12 cellular contexts compared by ENCODE assay signal in the genomic region with DNA sequence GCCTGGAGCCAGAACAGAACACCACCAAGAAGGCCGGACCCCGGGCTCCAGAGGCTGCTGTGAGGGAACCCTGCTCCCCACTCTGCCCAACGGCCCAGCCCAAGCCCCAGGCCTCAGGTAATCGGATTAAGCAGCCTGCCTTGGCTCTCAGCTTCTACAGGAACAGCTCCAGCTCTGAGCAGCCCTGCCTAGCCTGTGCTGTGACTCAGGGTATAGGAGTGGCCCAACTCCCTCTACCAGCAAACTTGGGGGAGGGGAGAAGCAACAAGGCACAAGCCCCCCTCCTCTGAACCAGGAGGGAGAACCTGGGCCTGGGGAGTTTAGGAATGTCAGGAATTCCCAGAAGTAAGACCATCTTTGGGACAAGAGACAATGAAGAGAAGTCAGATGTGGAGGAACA. TPM values are rescaled to one million over a fixed set of nuclear protein-coding genes. Genes with fewer than 3 reads are reported as not detected.
A peak's percentile ranks its signal among the peaks of the same experiment; 100 is the strongest.
DNase-seq lines count a peak whose midpoint lies in the region; ATAC-seq and TF ChIP-seq lines count a peak whose summit lies in the region.
"Had no signal": no experiment of that assay in that cellular context is flagged by ENCODE, and none has a peak within 500 bp of the region (broad histone marks: within the 10 kb centered on the region; RNA-seq: fewer than 3 reads in every experiment).

No MANE protein-coding gene starts in this region.

- no peak overlapping the region for H3K4me3 ChIP-seq in hepatocyte
- H3K4me3 ChIP-seq: thoracic aorta had no signal

- H2AFZ ChIP-seq in hepatocyte = no peak overlapping the region

- H3K4me1 Mint-ChIP-seq in natural killer cell = no peaks in the 10 kb centered on the region
- peaks cover 2 to 4% of the 10 kb centered on the region in 2 donors for H3K4me1 Mint-ChIP-seq in natural killer cell treated with Interleukin-12 subunit alpha and Interleukin-12 subunit beta and Interleukin-15 and Interleukin-18, amount 100 ng/mL, for 72 hours (ENCODE audit: low read depth in 2 of 2)
- H3K4me1 Mint-ChIP-seq in activated T-helper 17 cell treated with anti-CD3 and anti-CD28 coated beads, Interleukin-2, amount 50 U/mL, for 72 hours = peaks cover 1% of the 10 kb centered on the region

- no peaks in the 10 kb centered on the region for H4K20me1 ChIP-seq in hepatocyte (ENCODE audit: insufficient read depth, poor library complexity, severe bottlenecking)

- H3K36me3 ChIP-seq in hepatocyte (replicated peaks; ENCODE audit: insufficient read depth, low read depth) = peaks cover 5% of the 10 kb centered on the region

- ATAC-seq in natural killer cell = no peak
- no peak for ATAC-seq in natural killer cell treated with Interleukin-12 subunit alpha and Interleukin-12 subunit beta and Interleukin-15 and Interleukin-18, amount 100 ng/mL, for 72 hours
- ATAC-seq in activated T-helper 17 cell treated with anti-CD3 and anti-CD28 coated beads, Interleukin-2, amount 50 U/mL, for 72 hours (replicated peaks) = no peak
- ATAC-seq in HG03139 (IDR thresholded peaks at IDR 0.05; ENCODE audit: unreplicated experiment) = no peak

- no peaks in the 10 kb centered on the region for H3K27me3 Mint-ChIP-seq in natural killer cell (ENCODE audit: low read depth in 2 of 2)
- no peaks in the 10 kb centered on the region for H3K27me3 Mint-ChIP-seq in natural killer cell treated with Interleukin-12 subunit alpha and Interleukin-12 subunit beta and Interleukin-15 and Interleukin-18, amount 100 ng/mL, for 72 hours
- H3K27me3 Mint-ChIP-seq in activated T-helper 17 cell treated with anti-CD3 and anti-CD28 coated beads, Interleukin-2, amount 50 U/mL, for 72 hours = no peaks in the 10 kb centered on the region

- WGBS in hepatocyte (ENCODE audit: low lambda C conversion rate, missing lambda C conversion rate) = 66% methylated on average over 4 of the region's 4 CpGs

- no peaks in the 10 kb centered on the region for H3K4me1 ChIP-seq in hepatocyte (ENCODE audit: insufficient read depth)

- no peak overlapping the region for H3K4me2 ChIP-seq in hepatocyte

- no peaks in the 10 kb centered on the region for H3K27me3 ChIP-seq in hepatocyte

- DNase-seq in natural killer cell (no peak), hepatocyte (ENCODE audit: low spot score) (peak; percentile 38), NCI-H1092 treated with DMSO at 0.1 percent for 48 hours (lab: John Stamatoyannopoulos, UW) (no peak), NCI-H146 treated with DMSO at 0.1 percent for 48 hours (lab: John Stamatoyannopoulos, UW; ENCODE audit: unreplicated experiment) (no peak), activated gamma-delta T cell (lab: John Stamatoyannopoulos, UW) (no peak)
- DNase-seq in natural killer cell treated with Interleukin-12 subunit alpha and Interleukin-12 subunit beta and Interleukin-15 and Interleukin-18, amount 100 ng/mL, for 72 hours (ENCODE audit: low spot score) = no peak
- DNase-seq: anterior cingulate cortex, kidney glomerular epithelial cell, NCI-H2107 had no signal

- no peak overlapping the region for H3K4me3 Mint-ChIP-seq in natural killer cell
- H3K4me3 Mint-ChIP-seq in natural killer cell treated with Interleukin-12 subunit alpha and Interleukin-12 subunit beta and Interleukin-15 and Interleukin-18, amount 100 ng/mL, for 72 hours = no peak overlapping the region
- no peak overlapping the region for H3K4me3 Mint-ChIP-seq in activated T-helper 17 cell treated with anti-CD3 and anti-CD28 coated beads, Interleukin-2, amount 50 U/mL, for 72 hours

- H3K27ac ChIP-seq in hepatocyte = peak overlapping the region; percentile 65
- H3K27ac ChIP-seq: thoracic aorta had no signal

- H3K9me2 ChIP-seq in hepatocyte (replicated peaks; ENCODE audit: insufficient read depth) = no peaks in the 10 kb centered on the region

- no peaks in the 10 kb centered on the region for H3K9me3 Mint-ChIP-seq in natural killer cell
- no peaks in the 10 kb centered on the region for H3K9me3 Mint-ChIP-seq in natural killer cell treated with Interleukin-12 subunit alpha and Interleukin-12 subunit beta and Interleukin-15 and Interleukin-18, amount 100 ng/mL, for 72 hours
- no peaks in the 10 kb centered on the region for H3K9me3 Mint-ChIP-seq in activated T-helper 17 cell treated with anti-CD3 and anti-CD28 coated beads, Interleukin-2, amount 50 U/mL, for 72 hours

- intact Hi-C loops in natural killer cell (cut with micrococcal nuclease) = no loop called here

- no peaks in the 10 kb centered on the region for H3K9me3 ChIP-seq in hepatocyte (ENCODE audit: low read depth)
- H3K9me3 ChIP-seq: thoracic aorta had no signal

- peak overlapping the region; percentile 4 to 46 for H3K27ac Mint-ChIP-seq in natural killer cell
- H3K27ac Mint-ChIP-seq in natural killer cell treated with Interleukin-12 subunit alpha and Interleukin-12 subunit beta and Interleukin-15 and Interleukin-18, amount 100 ng/mL, for 72 hours = no peak overlapping the region
- peak overlapping the region; percentile 78 for H3K27ac Mint-ChIP-seq in activated T-helper 17 cell treated with anti-CD3 and anti-CD28 coated beads, Interleukin-2, amount 50 U/mL, for 72 hours

- peaks cover 11% of the 10 kb centered on the region for H3K79me2 ChIP-seq in hepatocyte

- peaks cover 14% of the 10 kb centered on the region for H3K36me3 Mint-ChIP-seq in natural killer cell
- peaks cover 12% of the 10 kb centered on the region for H3K36me3 Mint-ChIP-seq in natural killer cell treated with Interleukin-12 subunit alpha and Interleukin-12 subunit beta and Interleukin-15 and Interleukin-18, amount 100 ng/mL, for 72 hours
- peaks cover 72% of the 10 kb centered on the region for H3K36me3 Mint-ChIP-seq in activated T-helper 17 cell treated with anti-CD3 and anti-CD28 coated beads, Interleukin-2, amount 50 U/mL, for 72 hours (ENCODE audit: low read depth)

- TF ChIP-seq CTCF in natural killer cell (IDR thresholded peaks at IDR 0.05) (no peak), hepatocyte (IDR thresholded peaks at IDR 0.05; ENCODE audit: poor library complexity) (no peak)

RNA-seq across cellular contexts. Expression of gene SOX15, which starts 0.8 kb away (rescaled TPM):
- total RNA-seq in natural killer cell = under 1 TPM in 1 of 3 donors, not detected in 2; 0.27 TPM
- under 1 TPM in 1 of 2 donors, not detected in 1; 0.26 TPM for total RNA-seq in natural killer cell treated with Interleukin-12 subunit alpha and Interleukin-12 subunit beta and Interleukin-15 and Interleukin-18, amount 100 ng/mL, for 72 hours
- under 1 TPM in 1 of 2 donors, not detected in 1; 0.90 TPM for total RNA-seq in activated T-helper 17 cell treated with anti-CD3 and anti-CD28 coated beads, Interleukin-2, amount 50 U/mL, for 72 hours
- 0.13 and 0.44 TPM in 2 replicates for total RNA-seq in hepatocyte
- polyA plus RNA-seq in hepatocyte = 0.89 and 0.95 TPM in 2 replicates

RNA-seq across cellular contexts. Expression of gene MPDU1, which starts 7.1 kb away (rescaled TPM):
- total RNA-seq in natural killer cell = 10 to 100 TPM; 26.3 to 29.2 (median 27.1) TPM
- 10 to 100 TPM; 82.7 to 95.5 TPM for total RNA-seq in natural killer cell treated with Interleukin-12 subunit alpha and Interleukin-12 subunit beta and Interleukin-15 and Interleukin-18, amount 100 ng/mL, for 72 hours
- 10 to 100 TPM; 58.3 to 96.4 TPM for total RNA-seq in activated T-helper 17 cell treated with anti-CD3 and anti-CD28 coated beads, Interleukin-2, amount 50 U/mL, for 72 hours
- 201 and 234 TPM in 2 replicates for total RNA-seq in hepatocyte
- polyA plus RNA-seq in hepatocyte = 109 and 113 TPM in 2 replicates

RNA-seq across cellular contexts. Expression of gene CD68, which starts 11.3 kb away (rescaled TPM):
- 10 to 100 TPM in 2 of 3 donors, 1 to 10 TPM in 1; 1.4 to 24.7 (median 13.0) TPM for total RNA-seq in natural killer cell
- total RNA-seq in natural killer cell treated with Interleukin-12 subunit alpha and Interleukin-12 subunit beta and Interleukin-15 and Interleukin-18, amount 100 ng/mL, for 72 hours = 10 to 100 TPM; 20.8 to 51.1 TPM
- total RNA-seq in activated T-helper 17 cell treated with anti-CD3 and anti-CD28 coated beads, Interleukin-2, amount 50 U/mL, for 72 hours = 10 to 100 TPM; 17.5 to 51.8 TPM
- 64.0 and 75.5 TPM in 2 replicates for total RNA-seq in hepatocyte
- polyA plus RNA-seq in hepatocyte = 80.4 and 82.6 TPM in 2 replicates

RNA-seq across cellular contexts. Expression of gene FXR2, which starts 24.0 kb away (rescaled TPM):
- 10 to 100 TPM; 23.7 to 40.2 (median 29.5) TPM for total RNA-seq in natural killer cell
- 10 to 100 TPM; 42.7 to 56.6 TPM for total RNA-seq in natural killer cell treated with Interleukin-12 subunit alpha and Interleukin-12 subunit beta and Interleukin-15 and Interleukin-18, amount 100 ng/mL, for 72 hours
- total RNA-seq in activated T-helper 17 cell treated with anti-CD3 and anti-CD28 coated beads, Interleukin-2, amount 50 U/mL, for 72 hours = 10 to 100 TPM; 34.4 to 37.0 TPM
- total RNA-seq in hepatocyte = 33.0 and 33.7 TPM in 2 replicates
- 33.8 and 41.6 TPM in 2 replicates for polyA plus RNA-seq in hepatocyte

RNA-seq across cellular contexts. Expression of gene SENP3, which starts 29.0 kb away (rescaled TPM):
- 10 to 100 TPM; 36.9 to 42.3 (median 39.1) TPM for total RNA-seq in natural killer cell
- 10 to 100 TPM; 56.2 to 90.1 TPM for total RNA-seq in natural killer cell treated with Interleukin-12 subunit alpha and Interleukin-12 subunit beta and Interleukin-15 and Interleukin-18, amount 100 ng/mL, for 72 hours
- total RNA-seq in activated T-helper 17 cell treated with anti-CD3 and anti-CD28 coated beads, Interleukin-2, amount 50 U/mL, for 72 hours = 10 to 100 TPM; 28.9 to 59.3 TPM
- 61.1 and 71.2 TPM in 2 replicates for total RNA-seq in hepatocyte
- 33.7 and 35.4 TPM in 2 replicates for polyA plus RNA-seq in hepatocyte

Comparison
In these comparisons a context has a peak if more than half of its experiments do, and no peak if none do; other contexts are left out.
1. H3K27ac Mint-ChIP-seq: peak in natural killer cell (2 of 2) and activated T-helper 17 cell treated with anti-CD3 and anti-CD28 coated beads, Interleukin-2, amount 50 U/mL, for 72 hours (single experiment); none in natural killer cell treated with Interleukin-12 subunit alpha and Interleukin-12 subunit beta and Interleukin-15 and Interleukin-18, amount 100 ng/mL, for 72 hours (0 of 2).